19 cellular contexts compared by ENCODE assay signal in genomic region chr5:149600932-149601331, GRCh38. TPM values are rescaled to one million over a fixed set of nuclear protein-coding genes. Genes with fewer than 3 reads are reported as not detected.
DNase-seq lines count a peak whose midpoint lies in the region; ATAC-seq, FAIRE-seq and TF ChIP-seq lines count a peak whose summit lies in the region.
"Had no signal": no experiment of that assay in that cellular context is flagged by ENCODE, and none has a peak within 500 bp of the region (broad histone marks: within the 10 kb centered on the region; RNA-seq: fewer than 3 reads in every experiment).

No MANE protein-coding gene starts in this region.

- peaks cover 4% of the 10 kb centered on the region for H3K27me3 Mint-ChIP-seq in GM23338 (ENCODE audit: insufficient read depth, low read depth, poor library complexity)
- H3K27me3 Mint-ChIP-seq: B cell; CD4-positive, CD25-positive, alpha-beta regulatory T cell had no signal

- no peak for TF ChIP-seq RAD21 in K562 (CRISPR knock-in tag; conservative IDR thresholded peaks at IDR 0.05 in 1 of 2, IDR thresholded peaks at IDR 0.05 in 1 of 2)

- H3K4me3 ChIP-seq in GM23338 = no peak overlapping the region
- no peak overlapping the region for H3K4me3 ChIP-seq in K562
- no peak overlapping the region for H3K4me3 ChIP-seq in suprapubic skin
- H3K4me3 ChIP-seq: BLaER1 treated with 17β-estradiol and CSF1 and Interleukin-3, amounts not matched to agents 10 nM and 100 nM; GM12878; HAP-1 had no signal

- no peak overlapping the region; a peak in 1 of 4 replicates for H3K9ac ChIP-seq in K562 (ENCODE audit: insufficient read depth in 1 of 2, low read depth in 2 of 2, low read length in 2 of 2)
- H3K9ac ChIP-seq: BLaER1 treated with 17β-estradiol and CSF1 and Interleukin-3, amounts not matched to agents 10 nM and 100 nM had no signal

- ATAC-seq in GM23338 (no peak), K562 (no peak), HG03439 (IDR thresholded peaks at IDR 0.05; ENCODE audit: unreplicated experiment) (no peak)
- ATAC-seq: GM12878 had no signal

- no peaks in the 10 kb centered on the region for H3K36me3 Mint-ChIP-seq in GM23338 (ENCODE audit: low read depth)

- H4K20me1 ChIP-seq in GM23338 (replicated peaks; ENCODE audit: insufficient read depth) (no peaks in the 10 kb centered on the region), K562 (replicated peaks; ENCODE audit: control insufficient read depth, insufficient read depth, low read length) (no peaks in the 10 kb centered on the region)
- H4K20me1 ChIP-seq: BLaER1 treated with 17β-estradiol and CSF1 and Interleukin-3, amounts not matched to agents 10 nM and 100 nM had no signal

- H3K79me2 ChIP-seq in GM23338 (replicated peaks; ENCODE audit: insufficient read depth) (no peaks in the 10 kb centered on the region), K562 (ENCODE audit: control insufficient read depth, insufficient read depth, low read length) (no peaks in the 10 kb centered on the region)

- H3K27ac ChIP-seq in C4-2B (peak overlapping the region; percentile 38), GM23338 (ENCODE audit: low read depth) (no peak overlapping the region), K562 (ENCODE audit: extremely low read depth, low read depth, low read length) (no peak overlapping the region), suprapubic skin (peak overlapping the region; percentile 14)
- H3K27ac ChIP-seq: BLaER1 treated with 17β-estradiol and CSF1 and Interleukin-3, amounts not matched to agents 10 nM and 100 nM had no signal

- H3F3A ChIP-seq in GM23338 (replicated peaks; ENCODE audit: low read depth) = no peaks in the 10 kb centered on the region

- intact Hi-C loops in K562 (cut with micrococcal nuclease) = no loop called here

- TF ChIP-seq CTCF in C4-2B (conservative IDR thresholded peaks at IDR 0.05) (no peak), GM23338 (conservative IDR thresholded peaks at IDR 0.05; ENCODE audit: low read depth in 2 of 2) (no peak), K562 (IDR thresholded peaks at IDR 0.05 in 2 of 3, conservative IDR thresholded peaks at IDR 0.05 in 1 of 3; ENCODE audit: insufficient read depth in 2 of 3, low read depth in 1 of 3, low read length in 3 of 3) (no peak), suprapubic skin (IDR thresholded peaks at IDR 0.05) (no peak)

- no peaks in the 10 kb centered on the region; the same call in 2 of the 3 replicates for H3K9me3 Mint-ChIP-seq in GM23338
- H3K9me3 Mint-ChIP-seq: CD8-positive, alpha-beta memory T cell had no signal

- H3K36me3 ChIP-seq in GM23338 (ENCODE audit: insufficient read depth) (no peaks in the 10 kb centered on the region), K562 (ENCODE audit: control insufficient read depth, insufficient read depth, low read length) (no peaks in the 10 kb centered on the region), suprapubic skin (peaks cover 27% of the 10 kb centered on the region)
- H3K36me3 ChIP-seq: BLaER1 treated with 17β-estradiol and CSF1 and Interleukin-3, amounts not matched to agents 10 nM and 100 nM; HAP-1 had no signal

- FAIRE-seq in K562 (lab: Jason Lieb, UNC) = no peak
- FAIRE-seq: D721Med, GM12878, GM19239, HTR-8/SVneo had no signal

- TF ChIP-seq EP300 in K562 (IDR thresholded peaks at IDR 0.05; ENCODE audit: low read length) (no peak), suprapubic skin (IDR thresholded peaks at IDR 0.05) (no peak)

- no peak overlapping the region for H3K27ac Mint-ChIP-seq in GM23338
- H3K27ac Mint-ChIP-seq: B cell; CD4-positive, CD25-positive, alpha-beta regulatory T cell; CD8-positive, alpha-beta memory T cell had no signal

- WGBS in K562 (ENCODE audit: insufficient coverage, low coverage, missing lambda C conversion rate) = 25% methylated on average over 3 of the region's 3 CpGs
- 80% methylated on average over 3 of the region's 3 CpGs for WGBS in suprapubic skin

- H3K9me2 ChIP-seq in GM23338 (ENCODE audit: insufficient read depth) = no peaks in the 10 kb centered on the region

- H2AFZ ChIP-seq in GM23338 (peak overlapping the region; percentile 52; the same call in 1 of the 2 replicates), K562 (ENCODE audit: low read depth, low read length) (peak overlapping the region; percentile 44; the same call in 1 of the 2 replicates)

- in situ Hi-C loops in K562 (cut with MboI) = no loop called here

- H3K4me2 ChIP-seq in GM23338 (no peak overlapping the region), K562 (ENCODE audit: insufficient read depth, low read length) (no peak overlapping the region)
- H3K4me2 ChIP-seq: BLaER1 treated with 17β-estradiol and CSF1 and Interleukin-3, amounts not matched to agents 10 nM and 100 nM had no signal

- no peak overlapping the region for H3K4me3 Mint-ChIP-seq in GM23338
- H3K4me3 Mint-ChIP-seq: B cell; CD4-positive, CD25-positive, alpha-beta regulatory T cell; CD8-positive, alpha-beta memory T cell had no signal

- peaks cover 6% of the 10 kb centered on the region for H3K4me1 Mint-ChIP-seq in GM23338

- no peaks in the 10 kb centered on the region for H3K9me3 ChIP-seq in K562 (replicated peaks; ENCODE audit: control insufficient read depth, insufficient read depth, low read depth, low read length)
- no peaks in the 10 kb centered on the region for H3K9me3 ChIP-seq in suprapubic skin
- H3K9me3 ChIP-seq: BLaER1 treated with 17β-estradiol and CSF1 and Interleukin-3, amounts not matched to agents 10 nM and 100 nM; HAP-1 had no signal

- no peak for TF ChIP-seq POLR2A in K562 (conservative IDR thresholded peaks at IDR 0.05)
- no peak for TF ChIP-seq POLR2A in suprapubic skin (IDR thresholded peaks at IDR 0.05)

- no peaks in the 10 kb centered on the region for H3K27me3 ChIP-seq in GM23338 (ENCODE audit: insufficient read depth)
- H3K27me3 ChIP-seq in K562 (ENCODE audit: control insufficient read depth in 2 of 2, insufficient read depth in 2 of 2, low read length in 2 of 2) = peaks cover 0 to 4% of the 10 kb centered on the region in 2 experiments; a peak in 1 of 5 replicates
- H3K27me3 ChIP-seq in suprapubic skin = no peaks in the 10 kb centered on the region
- H3K27me3 ChIP-seq: BLaER1 treated with 17β-estradiol and CSF1 and Interleukin-3, amounts not matched to agents 10 nM and 100 nM had no signal

- no peaks in the 10 kb centered on the region for H3K9me1 ChIP-seq in K562 (ENCODE audit: control insufficient read depth, insufficient read depth, low read length)

- no TSS peak for BruUV-seq in K562 (replicated peaks; lab: Mats Ljungman, UMichigan)

- POLR2A ChIA-PET in K562 (lab: Yijun Ruan, JAX) = interaction anchor here (0.5 to 1.6 kb wide), 4 partner anchors 8 to 15 kb away, joined by 3 to 6 read pairs (median 4); no protein-coding TSS in a partner anchor

- DNase-seq in GM23338 (ENCODE audit: low spot score) (no peak), K562 (ENCODE audit: extremely low read depth in 1 of 4, low spot score in 3 of 4) (no peak), suprapubic skin (ENCODE audit: low spot score in 2 of 2) (no peak), epidermal melanocyte (ENCODE audit: insufficient read length, low spot score) (no peak), RKO (ENCODE audit: low spot score) (no peak)
- DNase-seq: CD4-positive, CD25-positive, alpha-beta regulatory T cell; CD8-positive, alpha-beta memory T cell; COR-L47; IMR-90; KBM-7 had no signal

- CTCF ChIA-PET in K562 (lab: Yijun Ruan, JAX; ENCODE audit: low intra/inter-chr PET ratio) = no interaction called here

- peaks cover 6% of the 10 kb centered on the region; the same call in 1 of the 2 replicates for H3K4me1 ChIP-seq in GM23338 (ENCODE audit: insufficient read depth)
- peaks cover under 1 to 11% of the 10 kb centered on the region in 2 experiments; a peak in 3 of 5 replicates for H3K4me1 ChIP-seq in K562 (replicated peaks in 1 of 2; ENCODE audit: control insufficient read depth in 2 of 2, insufficient read depth in 2 of 2, low read length in 2 of 2)
- peaks cover 32% of the 10 kb centered on the region for H3K4me1 ChIP-seq in suprapubic skin
- H3K4me1 ChIP-seq: HAP-1 had no signal

RNA-seq across cellular contexts. Expression of gene ARHGEF37, which starts 19.6 kb away (rescaled TPM):
- 0.12 and 0.14 TPM in 2 replicates for total RNA-seq in GM23338 (2014; rRNA removed; shearing (Covaris generic))
- polyA plus RNA-seq in GM23338 (2016; fragmentation: Nextera tagmentation; extraction: Ambion mirVana) (0.78 and 0.79 TPM in 2 replicates), K562 (2011; rRNA removed) (0.04 TPM in 2 replicates), K562 (2014; fragmentation: Illumina TruSeq; extraction: Trizol) (0.04 TPM in 1 of 2 replicates, not detected in the other), K562 (2014; fragmentation: Nextera tagmentation; extraction: Ambion mirVana) (under 1 TPM; 0.17 to 0.25 TPM), K562 (2014; rRNA removed) (0.01 TPM in 1 of 2 replicates, not detected in the other)
- 0.11 TPM in 1 of 2 replicates, not detected in the other for total RNA-seq in K562 (2011; cell fraction: chromatin; rRNA removed; ENCODE audit: low replicate concordance)
- not detected in 2 replicates for total RNA-seq in K562 (2011; cell fraction: nucleolus; rRNA removed)
- total RNA-seq in K562 (2011; cell fraction: nucleoplasm; rRNA removed) = 0.15 TPM in 1 of 2 replicates, not detected in the other
- total RNA-seq in K562 (2014; rRNA removed) (0.05 TPM in 1 of 2 replicates, not detected in the other), K562 (2014; rRNA removed; fragmentation: Illumina TruSeq; extraction: Trizol) (0.04 and 0.06 TPM in 2 replicates), K562 (2015; rRNA removed; fragmentation: Illumina TruSeq; extraction: Trizol) (0.14 TPM in 1 of 2 replicates, not detected in the other), K562 (2021) (0.27 and 0.51 TPM in 2 replicates), suprapubic skin (10 to 100 TPM; 45.4 to 75.3 (median 65.3) TPM)
- polyA plus RNA-seq in K562 (2011; cell fraction: cytosol; rRNA removed) = 0.01 TPM in 2 replicates
- 0.09 TPM in 1 of 2 replicates, not detected in the other for polyA plus RNA-seq in K562 (2011; cell fraction: nucleus; rRNA removed)
- 0.05 and 0.21 TPM in 2 replicates for polyA plus RNA-seq in K562 (2012)
- not detected in 2 replicates for polyA minus RNA-seq in K562 (2011; rRNA and poly(A)+ RNA removed)
- 2.0 TPM in 1 of 2 replicates, not detected in the other for polyA minus RNA-seq in K562 (2011; cell fraction: cytosol; rRNA and poly(A)+ RNA removed)
- polyA minus RNA-seq in K562 (2011; cell fraction: nucleus; rRNA and poly(A)+ RNA removed) = 0.13 TPM in 1 of 2 replicates, not detected in the other
- polyA plus RNA-seq: CD8-positive, alpha-beta memory T cell had no signal

RNA-seq across cellular contexts. Expression of gene CSNK1A1, which starts 49.7 kb away (rescaled TPM):
- total RNA-seq in GM23338 (2014; rRNA removed; shearing (Covaris generic)) = 233 and 235 TPM in 2 replicates
- polyA plus RNA-seq in GM23338 (2016; fragmentation: Nextera tagmentation; extraction: Ambion mirVana) = 110 and 114 TPM in 2 replicates
- total RNA-seq in K562 (2011; cell fraction: chromatin; rRNA removed; ENCODE audit: low replicate concordance) = 130 and 191 TPM in 2 replicates
- total RNA-seq in K562 (2011; cell fraction: nucleolus; rRNA removed) = 70.5 and 71.3 TPM in 2 replicates
- 97.4 and 136 TPM in 2 replicates for total RNA-seq in K562 (2011; cell fraction: nucleoplasm; rRNA removed)
- 196 TPM in 2 replicates for total RNA-seq in K562 (2014; rRNA removed)
- 192 and 220 TPM in 2 replicates for total RNA-seq in K562 (2014; rRNA removed; fragmentation: Illumina TruSeq; extraction: Trizol)
- 141 and 154 TPM in 2 replicates for total RNA-seq in K562 (2015; rRNA removed; fragmentation: Illumina TruSeq; extraction: Trizol)
- total RNA-seq in K562 (2021) = 186 and 196 TPM in 2 replicates
- 138 and 185 TPM in 2 replicates for polyA plus RNA-seq in K562 (2011; rRNA removed)
- polyA plus RNA-seq in K562 (2011; cell fraction: cytosol; rRNA removed) = 64.6 and 80.0 TPM in 2 replicates
- 60.4 and 64.4 TPM in 2 replicates for polyA plus RNA-seq in K562 (2011; cell fraction: nucleus; rRNA removed)
- 86.1 and 129 TPM in 2 replicates for polyA plus RNA-seq in K562 (2012)
- 120 and 133 TPM in 2 replicates for polyA plus RNA-seq in K562 (2014; fragmentation: Illumina TruSeq; extraction: Trizol)
- 10 to 100 TPM; 49.1 to 63.3 TPM for polyA plus RNA-seq in K562 (2014; fragmentation: Nextera tagmentation; extraction: Ambion mirVana)
- polyA plus RNA-seq in K562 (2014; rRNA removed) = 116 and 117 TPM in 2 replicates
- polyA minus RNA-seq in K562 (2011; rRNA and poly(A)+ RNA removed) = 262 and 295 TPM in 2 replicates
- 105 and 106 TPM in 2 replicates for polyA minus RNA-seq in K562 (2011; cell fraction: cytosol; rRNA and poly(A)+ RNA removed)
- polyA minus RNA-seq in K562 (2011; cell fraction: nucleus; rRNA and poly(A)+ RNA removed) = 88.7 and 149 TPM in 2 replicates
- 100 to 1,000 TPM; 273 to 365 (median 320) TPM for total RNA-seq in suprapubic skin

Comparison
In these comparisons a context has a peak if more than half of its experiments do, and no peak if none do; other contexts are left out.
1. H3K27ac ChIP-seq: peak in C4-2B (single experiment) and suprapubic skin (single experiment); none in GM23338 (single experiment) and K562 (single experiment).
2. RNA of gene ARHGEF37, which starts 19.6 kb away (total RNA-seq): 45.4 to 75.3 TPM in suprapubic skin; 0.04 to 0.51 TPM in K562 and 0.12 to 0.14 TPM in GM23338; every median in the first group is over 10 times any median in the second.